In the genomic region with DNA sequence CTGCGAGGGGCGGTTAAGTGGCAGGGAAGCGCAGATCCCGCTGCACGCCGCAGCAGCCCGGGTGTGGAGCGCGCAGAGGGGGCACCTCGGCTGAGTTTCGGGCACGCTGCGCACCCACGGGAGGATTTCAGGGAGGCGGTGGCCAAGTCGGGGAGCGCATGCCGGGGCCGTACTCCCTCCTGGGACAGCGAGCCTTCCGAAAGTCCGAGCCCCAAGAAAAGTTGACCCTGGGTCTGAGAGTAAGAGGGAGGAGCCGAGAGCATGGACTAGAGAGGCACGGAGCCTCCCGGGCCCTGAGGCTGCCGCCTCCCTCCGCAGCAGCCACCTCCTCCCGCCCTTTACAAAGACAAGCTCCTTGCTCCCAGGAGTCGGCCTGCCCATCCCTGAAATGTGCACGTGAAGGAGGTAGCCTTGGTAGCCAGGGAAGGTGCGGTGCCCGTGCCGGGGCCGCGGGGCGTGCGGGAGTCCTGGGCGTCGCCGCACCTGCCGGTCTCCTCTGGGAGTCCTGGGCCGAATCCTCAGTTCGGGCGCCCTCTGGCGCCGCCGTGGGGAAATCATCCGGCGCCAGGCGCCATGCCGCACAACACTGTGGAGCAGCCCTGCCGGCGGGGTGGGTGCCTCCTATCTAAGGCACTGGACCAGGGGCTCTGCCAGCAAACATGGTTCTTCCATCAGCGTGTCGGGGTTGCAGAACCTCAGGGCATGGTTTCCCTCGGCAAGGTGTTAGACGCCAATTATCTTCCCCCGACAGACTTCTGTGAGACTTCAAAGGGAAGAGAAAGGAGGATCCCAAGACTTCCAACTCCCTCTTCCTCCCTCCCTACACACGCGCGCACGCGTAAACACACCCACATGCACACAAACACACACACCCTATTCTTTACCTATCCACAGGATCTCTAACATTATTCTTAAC, we compare ENCODE assay signal across 8 cellular contexts.
DNase-seq lines count a peak whose midpoint lies in the region; ATAC-seq and TF ChIP-seq lines count a peak whose summit lies in the region.

No MANE protein-coding gene starts in this region.

- WGBS in testis, 2 donors, result 3 to 4% methylated on average over 33 to 57 of the region's 63 CpGs

- H3K36me3 ChIP-seq in testis (ENCODE audit: low read depth, missing control alignments), result no peaks in the 10 kb centered on the region

- DNase-seq in DMS79 (lab: John Stamatoyannopoulos, UW) (peak; percentile 5), RPMI8226 (peak; percentile 81), glomerular visceral epithelial cell (ENCODE audit: extremely low spot score) (peak; percentile 74), occipital lobe (lab: John Stamatoyannopoulos, UW) (peak; percentile 70), testis (peak; percentile 89)
- DNase-seq in Jurkat, Clone E6-1 (ENCODE audit: low read depth, low spot score), result peak; percentile 46
- peak; percentile 86 for DNase-seq in activated effector memory CD4-positive, alpha-beta T cell treated with anti-CD3 and anti-CD28 coated beads, Interleukin-2, amount 50 U/mL, for 16 hours

- ATAC-seq in GM21717 (IDR thresholded peaks at IDR 0.05; ENCODE audit: unreplicated experiment), result peak; percentile 98

- peak overlapping the region; percentile 44 for H3K4me3 ChIP-seq in Jurkat, Clone E6-1 (ENCODE audit: low read length)
- H3K4me3 ChIP-seq in testis, result peak overlapping the region; percentile 39 to 60

- no peaks in the 10 kb centered on the region for H3K4me1 ChIP-seq in testis

- intact Hi-C loops in testis (cut with DNase I; ENCODE audit: low total_unique reads), result loop anchor here (5.0 to 10.0 kb wide), 2 partner anchors 219 to 467 kb away; no protein-coding TSS in a partner anchor

- H3K9me3 ChIP-seq in testis, result no peaks in the 10 kb centered on the region

- TF ChIP-seq POLR2A in testis (IDR thresholded peaks at IDR 0.05), result no peak

- TF ChIP-seq CTCF in testis (IDR thresholded peaks at IDR 0.05), result peak; percentile 64 to 82 (median 66)

- H3K27ac ChIP-seq in testis, result no peak overlapping the region

- no peaks in the 10 kb centered on the region for H3K27me3 ChIP-seq in testis

Comparison
In these comparisons a context has a peak if more than half of its experiments do, and no peak if none do; other contexts are left out.
1. DNase-seq: peak in every context shown above with its lines; median percentile 89 in testis; 86 in activated effector memory CD4-positive, alpha-beta T cell treated with anti-CD3 and anti-CD28 coated beads, Interleukin-2, amount 50 U/mL, for 16 hours; 81 in RPMI8226; 74 in glomerular visceral epithelial cell; 70 in occipital lobe; 46 in Jurkat, Clone E6-1; 5 in DMS79.